In genomic region chr1:170537798-170538503, GRCh38 we compare ENCODE assay signal across 15 cellular contexts. TPM values are rescaled to one million over a fixed set of nuclear protein-coding genes. Genes with fewer than 3 reads are reported as not detected.
DNase-seq lines count a peak whose midpoint lies in the region; ATAC-seq, FAIRE-seq and TF ChIP-seq lines count a peak whose summit lies in the region.
"Had no signal": no experiment of that assay in that cellular context is flagged by ENCODE, and none has a peak within 500 bp of the region (broad histone marks: within the 10 kb centered on the region; RNA-seq: fewer than 3 reads in every experiment).

No MANE protein-coding gene starts in this region.

- no peaks in the 10 kb centered on the region for H4K20me1 ChIP-seq in astrocyte (ENCODE audit: insufficient read depth, low read length)
- peaks cover 6% of the 10 kb centered on the region for H4K20me1 ChIP-seq in smooth muscle cell (ENCODE audit: low read depth)

- H3K4me1 ChIP-seq in astrocyte (ENCODE audit: insufficient read depth, low read length) (peaks cover 7% of the 10 kb centered on the region), right cardiac atrium (ENCODE audit: control insufficient read depth, insufficient read depth, low read length) (no peaks in the 10 kb centered on the region), smooth muscle cell (ENCODE audit: low read depth) (peaks cover 18% of the 10 kb centered on the region)

- H3K27me3 Mint-ChIP-seq in activated T-cell treated with anti-CD3 and anti-CD28 coated beads, Interleukin-2, amount 50 U/mL, for 24 hours, result no peaks in the 10 kb centered on the region
- H3K27me3 Mint-ChIP-seq in astrocyte (ENCODE audit: low read depth, unreplicated experiment), result no peaks in the 10 kb centered on the region

- H3K9me3 Mint-ChIP-seq in activated T-cell treated with anti-CD3 and anti-CD28 coated beads, Interleukin-2, amount 50 U/mL, for 24 hours, result no peaks in the 10 kb centered on the region
- no peaks in the 10 kb centered on the region for H3K9me3 Mint-ChIP-seq in astrocyte (ENCODE audit: unreplicated experiment)
- H3K9me3 Mint-ChIP-seq: activated naive CD4-positive, alpha-beta T cell treated with anti-CD3 and anti-CD28 coated beads, Interleukin-2, amount 50 U/mL, for 72 hours had no signal

- peaks cover 32% of the 10 kb centered on the region for H3K36me3 ChIP-seq in astrocyte (ENCODE audit: insufficient read depth, low read length)
- H3K36me3 ChIP-seq in smooth muscle cell (ENCODE audit: low read depth), result peaks cover 18% of the 10 kb centered on the region

- H3K27me3 ChIP-seq in astrocyte (ENCODE audit: insufficient read depth, low read length), result no peaks in the 10 kb centered on the region
- H3K27me3 ChIP-seq in right cardiac atrium (ENCODE audit: control insufficient read depth, insufficient read depth), result no peaks in the 10 kb centered on the region
- no peaks in the 10 kb centered on the region for H3K27me3 ChIP-seq in smooth muscle cell (ENCODE audit: low read depth)
- H3K27me3 ChIP-seq: gastroesophageal sphincter had no signal

- no peak overlapping the region for H3K9ac ChIP-seq in astrocyte (ENCODE audit: low read length)
- H3K9ac ChIP-seq in smooth muscle cell (ENCODE audit: low read depth), result no peak overlapping the region

- intact Hi-C loops in right cardiac atrium (cut with DNase I), result loop anchor here in 1 of 4 donors (10.0 kb wide), 1 partner anchor 127 kb away; the partner anchor contains the start of gene PRRX1

- peaks cover 40% of the 10 kb centered on the region for H3K4me1 Mint-ChIP-seq in activated T-cell treated with anti-CD3 and anti-CD28 coated beads, Interleukin-2, amount 50 U/mL, for 24 hours (ENCODE audit: low read depth)
- H3K4me1 Mint-ChIP-seq in astrocyte (ENCODE audit: low read depth, unreplicated experiment), result peaks cover 25% of the 10 kb centered on the region

- peak overlapping the region; percentile 37 for H3K4me2 ChIP-seq in astrocyte (ENCODE audit: low read length)
- peak overlapping the region; percentile 32 for H3K4me2 ChIP-seq in smooth muscle cell

- H3K9me3 ChIP-seq in astrocyte (ENCODE audit: insufficient read depth, low read depth, low read length) (no peaks in the 10 kb centered on the region), right cardiac atrium (ENCODE audit: control insufficient read depth, low read length) (no peaks in the 10 kb centered on the region), smooth muscle cell (replicated peaks; ENCODE audit: low read depth) (no peaks in the 10 kb centered on the region)
- H3K9me3 ChIP-seq: gastroesophageal sphincter had no signal

- peaks cover 68% of the 10 kb centered on the region for H3K36me3 Mint-ChIP-seq in activated T-cell treated with anti-CD3 and anti-CD28 coated beads, Interleukin-2, amount 50 U/mL, for 24 hours (ENCODE audit: low read depth)
- H3K36me3 Mint-ChIP-seq in astrocyte (ENCODE audit: low read depth, unreplicated experiment), result peaks cover 28% of the 10 kb centered on the region

- no peak for DNase-seq in activated T-cell treated with anti-CD3 and anti-CD28 coated beads, Interleukin-2, amount 50 U/mL, for 24 hours
- DNase-seq in activated T-cell treated with anti-CD3 and anti-CD28 coated beads for 4 hours, result no peak
- peak; percentile 63 for DNase-seq in astrocyte (ENCODE audit: low read depth)
- DNase-seq in right cardiac atrium, result no peak
- DNase-seq in smooth muscle cell (lab: John Stamatoyannopoulos, UW; ENCODE audit: unreplicated experiment), result no peak
- DNase-seq in DMS 273 (lab: John Stamatoyannopoulos, UW; ENCODE audit: unreplicated experiment), result no peak
- no peak for DNase-seq in NCI-H510A (lab: John Stamatoyannopoulos, UW)
- no peak for DNase-seq in NCI-H524 treated with DMSO at 0.1 percent for 48 hours (lab: John Stamatoyannopoulos, UW)
- DNase-seq: activated CD8-positive, alpha-beta memory T cell treated with anti-CD3 and anti-CD28 coated beads for 24 hours; nucleus accumbens; RPMI8226; stimulated activated CD8-positive, alpha-beta memory T cell treated with anti-CD3 and anti-CD28 coated beads, Interleukin-4, amount 100 ng/mL, for 48 hours had no signal

- H3K4me3 ChIP-seq in astrocyte (ENCODE audit: insufficient read depth, low read depth, low read length), result no peak overlapping the region
- peak overlapping the region; percentile 3 for H3K4me3 ChIP-seq in right cardiac atrium (ENCODE audit: low read length)
- H3K4me3 ChIP-seq in smooth muscle cell, result no peak overlapping the region
- H3K4me3 ChIP-seq: gastroesophageal sphincter had no signal

- H3K27ac Mint-ChIP-seq in activated T-cell treated with anti-CD3 and anti-CD28 coated beads, Interleukin-2, amount 50 U/mL, for 24 hours, result peak overlapping the region; percentile 26
- H3K27ac Mint-ChIP-seq in astrocyte (ENCODE audit: unreplicated experiment), result peak overlapping the region; percentile 81
- H3K27ac Mint-ChIP-seq: activated naive CD4-positive, alpha-beta T cell treated with anti-CD3 and anti-CD28 coated beads, Interleukin-2, amount 50 U/mL, for 72 hours had no signal

- H3K27ac ChIP-seq in astrocyte (ENCODE audit: low read depth, low read length) (peak overlapping the region; percentile 56), right cardiac atrium (ENCODE audit: low read length) (no peak overlapping the region), smooth muscle cell (ENCODE audit: low read depth) (peak overlapping the region; percentile 30)
- H3K27ac ChIP-seq: gastroesophageal sphincter had no signal

- no peak overlapping the region for H3K4me3 Mint-ChIP-seq in activated T-cell treated with anti-CD3 and anti-CD28 coated beads, Interleukin-2, amount 50 U/mL, for 24 hours
- no peak overlapping the region for H3K4me3 Mint-ChIP-seq in astrocyte (ENCODE audit: unreplicated experiment)

- peak; percentile 33 to 42 for ATAC-seq in right cardiac atrium
- ATAC-seq: activated naive CD4-positive, alpha-beta T cell treated with anti-CD3 and anti-CD28 coated beads, Interleukin-2, amount 50 U/mL, for 72 hours; gastroesophageal sphincter had no signal

- H3K79me2 ChIP-seq in astrocyte (ENCODE audit: insufficient read depth, low read length), result peaks cover 63% of the 10 kb centered on the region
- H3K79me2 ChIP-seq in smooth muscle cell (ENCODE audit: low read depth), result peaks cover 63% of the 10 kb centered on the region

- no peak overlapping the region for H2AFZ ChIP-seq in astrocyte (ENCODE audit: low read depth, low read length)
- H2AFZ ChIP-seq in smooth muscle cell (ENCODE audit: low read depth), result no peak overlapping the region

- no peak for TF ChIP-seq CTCF in astrocyte (IDR thresholded peaks at IDR 0.05; ENCODE audit: insufficient read depth, low read depth, low read length)
- no peak for TF ChIP-seq CTCF in smooth muscle cell (IDR thresholded peaks at IDR 0.05; ENCODE audit: borderline replicate concordance, insufficient read depth, poor library complexity, severe bottlenecking)

- peaks cover under 1% of the 10 kb centered on the region for H3F3A ChIP-seq in smooth muscle cell (ENCODE audit: low read depth)

- no peak for FAIRE-seq in astrocyte (lab: Jason Lieb, UNC)
- FAIRE-seq: A204.1 had no signal

RNA-seq across cellular contexts. Expression of gene GORAB, which starts 6.0 kb away (rescaled TPM):
- total RNA-seq in astrocyte (11.2 and 16.4 TPM in 2 replicates), right cardiac atrium (10 to 100 TPM in 2 of 4 donors, 1 to 10 TPM in 2; 9.0 to 10.9 (median 10.0) TPM), smooth muscle cell (13.8 and 17.6 TPM in 2 replicates)
- polyA plus RNA-seq in right cardiac atrium (4.6 TPM), smooth muscle cell (4.5 and 5.7 TPM in 2 replicates)
